ENCODE assay signal across 27 cellular contexts in genomic region chr20:11921326-11921725, GRCh38. TPM values are rescaled to one million over a fixed set of nuclear protein-coding genes. Genes with fewer than 3 reads are reported as not detected.
DNase-seq lines count a peak whose midpoint lies in the region; ATAC-seq and TF ChIP-seq lines count a peak whose summit lies in the region.
"Had no signal": no experiment of that assay in that cellular context is flagged by ENCODE, and none has a peak within 500 bp of the region (broad histone marks: within the 10 kb centered on the region; RNA-seq: fewer than 3 reads in every experiment).

No MANE protein-coding gene starts in this region.

- no peak for ATAC-seq in left cardiac atrium
- ATAC-seq: activated T-cell treated with anti-CD3 and anti-CD28 coated beads, Interleukin-2, amount 50 U/mL, for 4 hours; GM12878; naive thymus-derived CD4-positive, alpha-beta T cell; SK-N-SH treated with all-trans-retinoic acid at 6 μM for 48 hours; stimulated activated effector memory CD8-positive, alpha-beta T cell treated with anti-CD3 and anti-CD28 coated beads, Interleukin-12 subunit alpha, Interleukin-12 subunit beta, amount 100 ng/mL, for 72 hours had no signal

- intact Hi-C loops in left cardiac atrium (cut with DNase I) = no loop called here

- TF ChIP-seq CTCF in HFFc6 (IDR thresholded peaks at IDR 0.05) = no peak

- H3K4me3 Mint-ChIP-seq in HFFc6 = no peak overlapping the region
- H3K4me3 Mint-ChIP-seq: activated T-cell treated with anti-CD3 and anti-CD28 coated beads, Interleukin-2, amount 50 U/mL, for 4 hours; naive thymus-derived CD4-positive, alpha-beta T cell; stimulated activated effector memory CD8-positive, alpha-beta T cell treated with anti-CD3 and anti-CD28 coated beads, Interleukin-12 subunit alpha, Interleukin-12 subunit beta, amount 100 ng/mL, for 72 hours had no signal

- no peak overlapping the region for H3K27ac Mint-ChIP-seq in HFFc6
- H3K27ac Mint-ChIP-seq: naive thymus-derived CD4-positive, alpha-beta T cell; stimulated activated effector memory CD8-positive, alpha-beta T cell treated with anti-CD3 and anti-CD28 coated beads, Interleukin-12 subunit alpha, Interleukin-12 subunit beta, amount 100 ng/mL, for 72 hours had no signal

- no CpG with 5 or more reads among the region's 6 CpGs for WGBS in trophoblast cell (ENCODE audit: extremely low coverage, insufficient coverage, insufficient read length)
- no CpG with 5 or more reads among the region's 6 CpGs for WGBS in neuronal stem cell (ENCODE audit: extremely low coverage in 2 of 2, insufficient read length in 2 of 2, insufficient replicate concordance in 1 of 2), 2 donors

- H3K4me1 ChIP-seq in trophoblast cell (ENCODE audit: control insufficient read depth in 1 of 2, insufficient read depth in 2 of 2, low read length in 2 of 2) = peaks cover 2% of the 10 kb centered on the region in 2 experiments
- peaks cover 5 to 11% of the 10 kb centered on the region in 2 donors for H3K4me1 ChIP-seq in neuronal stem cell (ENCODE audit: control insufficient read depth in 2 of 2, insufficient read depth in 1 of 2, low read depth in 1 of 2, low read length in 2 of 2)
- H3K4me1 ChIP-seq: Caco-2 had no signal

- H4K12ac ChIP-seq in trophoblast cell (ENCODE audit: low read depth, low read length) = no peak overlapping the region

- no peak overlapping the region for H3K4ac ChIP-seq in trophoblast cell (ENCODE audit: low read depth, low read length)
- no peak overlapping the region for H3K4ac ChIP-seq in neuronal stem cell (ENCODE audit: low read length)

- H3K4me2 ChIP-seq in trophoblast cell (ENCODE audit: low read length) = no peak overlapping the region
- no peak overlapping the region for H3K4me2 ChIP-seq in neuronal stem cell (ENCODE audit: insufficient read depth, low read length, poor library complexity, severe bottlenecking)

- H3K4me3 ChIP-seq in trophoblast cell (ENCODE audit: low read depth, low read length) (no peak overlapping the region), neuronal stem cell (ENCODE audit: low read length in 2 of 2) (no peak overlapping the region)
- H3K4me3 ChIP-seq: GM12878, HAP-1, spleen, testis had no signal

- H2BK12ac ChIP-seq in trophoblast cell (ENCODE audit: low read length) = no peak overlapping the region
- H2BK12ac ChIP-seq in neuronal stem cell (ENCODE audit: low read length) = no peak overlapping the region

- peaks cover 2% of the 10 kb centered on the region for H3K79me2 ChIP-seq in trophoblast cell (ENCODE audit: control insufficient read depth, insufficient read depth, low read length, poor library complexity)

- peaks cover 25 to 33% of the 10 kb centered on the region in 2 experiments for H3K36me3 ChIP-seq in trophoblast cell (ENCODE audit: control insufficient read depth in 1 of 2, insufficient read depth in 2 of 2, low read length in 2 of 2)
- peaks cover 20 to 72% of the 10 kb centered on the region in 2 donors for H3K36me3 ChIP-seq in neuronal stem cell (replicated peaks in 1 of 2; ENCODE audit: control insufficient read depth in 2 of 2, insufficient read depth in 2 of 2, low read length in 2 of 2)

- peaks cover 31% of the 10 kb centered on the region for H3K4me1 Mint-ChIP-seq in HFFc6 (ENCODE audit: low read depth)
- H3K4me1 Mint-ChIP-seq: stimulated activated effector memory CD8-positive, alpha-beta T cell treated with anti-CD3 and anti-CD28 coated beads, Interleukin-12 subunit alpha, Interleukin-12 subunit beta, amount 100 ng/mL, for 72 hours had no signal

- H4K91ac ChIP-seq in trophoblast cell (ENCODE audit: low read depth, low read length) (no peak overlapping the region), neuronal stem cell (ENCODE audit: low read depth, low read length, poor library complexity) (no peak overlapping the region)

- H3K36me3 Mint-ChIP-seq in HFFc6 (ENCODE audit: low read depth) = peaks cover 15% of the 10 kb centered on the region
- H3K36me3 Mint-ChIP-seq: stimulated activated effector memory CD8-positive, alpha-beta T cell treated with anti-CD3 and anti-CD28 coated beads, Interleukin-12 subunit alpha, Interleukin-12 subunit beta, amount 100 ng/mL, for 72 hours had no signal

- H3K18ac ChIP-seq in trophoblast cell (ENCODE audit: low read length) = no peak overlapping the region
- no peak overlapping the region for H3K18ac ChIP-seq in neuronal stem cell (ENCODE audit: low read length)

- H2BK5ac ChIP-seq in trophoblast cell (ENCODE audit: low read depth, low read length, poor library complexity) (no peak overlapping the region), neuronal stem cell (ENCODE audit: low read length) (no peak overlapping the region)

- DNase-seq in DMS79 (lab: John Stamatoyannopoulos, UW) (peak; percentile 26), NCI-H1417 treated with DMSO at 0.1 percent for 48 hours (lab: John Stamatoyannopoulos, UW) (peak; percentile 37), cerebellar nuclear complex (lab: John Stamatoyannopoulos, UW) (peak; percentile 19 to 73), trophoblast cell (no peak), HFFc6 (no peak), left cardiac atrium (no peak), neuronal stem cell (ENCODE audit: low spot score) (no peak)
- DNase-seq in central memory CD4-positive, alpha-beta T cell = no peak
- DNase-seq: activated CD4-positive, alpha-beta T cell treated with anti-CD3 and anti-CD28 coated beads for 4 hours; activated naive CD4-positive, alpha-beta T cell; activated T-cell treated with anti-CD3 and anti-CD28 coated beads, Interleukin-2, amount 50 U/mL, for 4 hours; Caco-2; dermis blood vessel endothelial cell; DND-41; head of caudate nucleus; naive thymus-derived CD4-positive, alpha-beta T cell; NCI-H2029 treated with DMSO at 0.1 percent for 48 hours; spleen; stimulated activated CD4-positive, alpha-beta T cell treated with anti-CD3 and anti-CD28 coated beads, Interleukin-2, amount 100 ng/mL, for 48 hours; T-helper 2 cell; testis had no signal

- H3K27me3 Mint-ChIP-seq in HFFc6 (ENCODE audit: insufficient read depth) = no peaks in the 10 kb centered on the region
- H3K27me3 Mint-ChIP-seq: naive thymus-derived CD4-positive, alpha-beta T cell had no signal

- H2BK15ac ChIP-seq in neuronal stem cell (ENCODE audit: low read length) = no peak overlapping the region

- H2BK120ac ChIP-seq in trophoblast cell (ENCODE audit: insufficient read depth, low read length, poor library complexity) (no peak overlapping the region), neuronal stem cell (ENCODE audit: low read depth, low read length) (no peak overlapping the region)

- no peaks in the 10 kb centered on the region for H3K9me3 Mint-ChIP-seq in HFFc6

- H3K9me3 ChIP-seq in trophoblast cell (ENCODE audit: insufficient read depth, low read depth, low read length) = no peaks in the 10 kb centered on the region
- peaks cover 0 to 3% of the 10 kb centered on the region in 2 donors for H3K9me3 ChIP-seq in neuronal stem cell (replicated peaks in 1 of 2; ENCODE audit: control insufficient read depth in 2 of 2, insufficient read depth in 1 of 2, low read depth in 1 of 2, low read length in 2 of 2)
- H3K9me3 ChIP-seq: Caco-2, HAP-1, spleen, testis had no signal

- H2AFZ ChIP-seq in trophoblast cell (ENCODE audit: insufficient read depth, low read length, poor library complexity) (no peak overlapping the region), neuronal stem cell (ENCODE audit: low read length) (no peak overlapping the region)

- no peak overlapping the region for H3K14ac ChIP-seq in trophoblast cell (ENCODE audit: low read length)
- H3K14ac ChIP-seq in neuronal stem cell (ENCODE audit: low read length) = no peak overlapping the region

- H3K27me3 ChIP-seq in trophoblast cell (ENCODE audit: insufficient read depth, low read length) (no peaks in the 10 kb centered on the region), neuronal stem cell (ENCODE audit: control insufficient read depth in 3 of 3, insufficient read depth in 3 of 3, low read depth in 1 of 3, low read length in 3 of 3) (no peaks in the 10 kb centered on the region)
- H3K27me3 ChIP-seq: spleen, testis had no signal

- H3K23ac ChIP-seq in trophoblast cell (ENCODE audit: low read length) = no peak overlapping the region
- H3K23ac ChIP-seq in neuronal stem cell (ENCODE audit: low read depth, low read length, poor library complexity) = no peak overlapping the region

- H3K79me1 ChIP-seq in trophoblast cell (ENCODE audit: low read length) = no peaks in the 10 kb centered on the region
- peaks cover 3% of the 10 kb centered on the region for H3K79me1 ChIP-seq in neuronal stem cell (ENCODE audit: low read depth, low read length)

- peak overlapping the region; percentile 25 for H3K9ac ChIP-seq in trophoblast cell (ENCODE audit: low read length)
- no peak overlapping the region for H3K9ac ChIP-seq in neuronal stem cell (ENCODE audit: low read depth, low read length, poor library complexity)

- H2AK5ac ChIP-seq in trophoblast cell (ENCODE audit: low read length) (no peak overlapping the region), neuronal stem cell (ENCODE audit: low read depth, low read length) (no peak overlapping the region)

- H3K27ac ChIP-seq in trophoblast cell (ENCODE audit: low read depth, low read length) = no peak overlapping the region
- no peak overlapping the region for H3K27ac ChIP-seq in neuronal stem cell (replicated peaks; ENCODE audit: low read length)
- H3K27ac ChIP-seq: HL-60, RWPE1, spleen, testis had no signal

- H4K8ac ChIP-seq in trophoblast cell (ENCODE audit: low read depth, low read length) (no peak overlapping the region), neuronal stem cell (ENCODE audit: low read depth, low read length) (no peak overlapping the region)

RNA-seq across cellular contexts. Expression of gene BTBD3, which starts 3.6 kb away (rescaled TPM):
- 92.7 and 102 TPM in 2 replicates for polyA plus RNA-seq in trophoblast cell (2013)
- 10 to 100 TPM; 26.1 to 32.2 (median 29.5) TPM for total RNA-seq in HFFc6 (2021; fragmentation: NEBNext Ultra II Directional; extraction: Animal tissue kit (Norgen Biotek cat#: 25700))
- total RNA-seq in left cardiac atrium = 10 to 100 TPM; 22.9 to 27.3 TPM
- 42.9 TPM for polyA plus RNA-seq in neuronal stem cell (2013, experiment 1 of 2)
- polyA plus RNA-seq in neuronal stem cell (2013, experiment 2 of 2) = 46.6 TPM

Comparison
In these comparisons a context has a peak if more than half of its experiments do, and no peak if none do; other contexts are left out.
1. DNase-seq: peak in DMS79 (single experiment), NCI-H1417 treated with DMSO at 0.1 percent for 48 hours (single experiment) and cerebellar nuclear complex (2 of 2); none in trophoblast cell (0 of 2), HFFc6 (single experiment), central memory CD4-positive, alpha-beta T cell (single experiment), left cardiac atrium (single experiment) and neuronal stem cell (single experiment).